8 cellular contexts compared by ENCODE assay signal in the genomic region with DNA sequence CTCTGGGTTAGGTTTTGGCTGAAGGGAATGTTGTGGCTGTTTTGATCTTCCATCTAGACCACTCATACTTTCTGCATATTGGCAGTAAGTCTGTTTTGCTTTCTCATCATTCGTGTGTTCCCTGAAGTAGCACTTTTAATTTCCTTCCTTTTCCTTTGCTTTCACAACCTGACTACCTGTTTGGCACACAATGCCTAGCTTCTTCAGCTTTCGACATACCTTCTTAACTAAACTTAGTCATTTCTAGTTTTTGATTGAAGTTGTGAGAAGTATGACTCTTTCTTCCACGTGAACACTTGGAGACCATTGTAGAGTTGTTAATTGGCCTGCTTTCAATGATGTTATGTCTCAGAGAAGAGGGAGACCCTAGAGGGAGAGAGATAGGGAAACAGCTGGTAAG.
"Had no signal": no experiment of that assay in that cellular context is flagged by ENCODE, and none has a peak within 500 bp of the region (broad histone marks: within the 10 kb centered on the region; RNA-seq: fewer than 3 reads in every experiment).

No MANE protein-coding gene starts in this region.

- H3K4me3 ChIP-seq: GM23338, K562 had no signal

- FAIRE-seq: H1, H54, HTR-8/SVneo, K562 had no signal

- ATAC-seq: GM23338, K562 had no signal

- DNase-seq: H9, HCEC 1CT, IMR-90 had no signal
